1 cellular context compared by ENCODE assay signal in the genomic region with DNA sequence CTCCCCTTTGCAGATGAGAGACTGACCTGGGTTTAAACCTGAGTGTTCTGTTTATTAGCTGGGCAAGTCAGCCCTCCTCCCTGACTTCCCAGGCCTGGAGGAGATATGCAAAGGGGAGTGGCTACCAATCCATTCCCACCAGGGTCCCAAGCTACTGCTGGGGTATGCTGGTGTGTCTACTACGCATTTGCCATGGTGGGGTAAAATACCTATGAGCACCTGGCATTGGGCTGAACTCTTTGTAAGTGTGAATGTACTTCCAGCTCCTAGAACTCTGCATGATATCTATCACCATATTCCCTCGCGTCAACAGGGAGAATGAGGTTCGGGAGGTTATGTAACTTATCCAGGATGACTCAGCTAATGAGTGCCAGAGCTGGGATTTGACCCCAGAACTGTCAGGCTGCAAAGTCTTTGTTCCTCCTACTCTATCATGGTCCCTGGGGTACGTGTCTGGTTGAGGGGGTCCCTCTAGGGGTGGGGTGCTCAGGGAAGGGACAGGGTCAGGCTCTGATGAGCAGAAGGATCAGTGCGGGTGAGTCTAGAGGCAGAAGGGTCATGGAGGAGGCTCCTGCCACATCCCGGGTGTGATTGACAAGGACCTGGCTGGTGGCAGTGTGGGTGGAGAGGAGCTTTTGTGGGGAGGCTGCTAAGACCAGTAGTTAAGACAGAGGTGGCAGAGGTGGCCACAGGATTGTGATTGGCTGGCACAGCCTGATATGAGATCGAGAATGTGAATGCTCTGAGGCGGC.
TF ChIP-seq lines count a peak whose summit lies in the region.

No MANE protein-coding gene starts in this region.

TF ChIP-seq in HCT116, 20 proteins besides CTCF, POLR2A, EP300 and RAD21 (continued from another document):
- no peak for TF ChIP-seq ELF1 (IDR thresholded peaks at IDR 0.05; ENCODE audit: borderline replicate concordance, low read depth)
- no peak for TF ChIP-seq YY1 (IDR thresholded peaks at IDR 0.05; ENCODE audit: extremely low read depth, insufficient replicate concordance, low read depth, low read length)
- TF ChIP-seq, protein P1, sequence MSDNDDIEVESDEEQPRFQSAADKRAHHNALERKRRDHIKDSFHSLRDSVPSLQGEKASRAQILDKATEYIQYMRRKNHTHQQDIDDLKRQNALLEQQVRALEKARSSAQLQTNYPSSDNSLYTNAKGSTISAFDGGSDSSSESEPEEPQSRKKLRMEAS (IDR thresholded peaks at IDR 0.05): no peak
- TF ChIP-seq EGR1 (IDR thresholded peaks at IDR 0.05; ENCODE audit: low read depth): no peak
TF ChIP-seq in HCT116: peak in this region for 0.
